ENCODE assay signal across 2 cellular contexts in genomic region chr1:53550201-53550741, GRCh38.
TF ChIP-seq lines count a peak whose summit lies in the region.

No MANE protein-coding gene starts in this region.

TF ChIP-seq in SK-N-SH, 30 proteins besides CTCF, POLR2A, EP300 and RAD21 (continued from another document):
- no peak for TF ChIP-seq REST (IDR thresholded peaks at IDR 0.05; ENCODE audit: low read depth, low read length)
- TF ChIP-seq IRF3 (IDR thresholded peaks at IDR 0.05; ENCODE audit: low read depth, low read length) = no peak
- TF ChIP-seq SIN3A (IDR thresholded peaks at IDR 0.05; ENCODE audit: borderline replicate concordance, low read depth, low read length) = no peak
- TF ChIP-seq PBX3 (IDR thresholded peaks at IDR 0.05) = no peak
- no peak for TF ChIP-seq MXI1 (IDR thresholded peaks at IDR 0.05; ENCODE audit: low read depth, low read length)
- TF ChIP-seq FOSL2 (IDR thresholded peaks at IDR 0.05; ENCODE audit: borderline replicate concordance, low read depth) = no peak
- TF ChIP-seq FOXM1 (IDR thresholded peaks at IDR 0.05; ENCODE audit: low read depth) = no peak
- TF ChIP-seq GABPA (IDR thresholded peaks at IDR 0.05; ENCODE audit: low read depth) = no peak
- no peak for TF ChIP-seq GATA2 (CRISPR knock-in tag; IDR thresholded peaks at IDR 0.05)
- TF ChIP-seq JUND (IDR thresholded peaks at IDR 0.05) = no peak

TF ChIP-seq in SK-N-SH treated with all-trans-retinoic acid at 6 μM for 48 hours, 23 proteins besides CTCF, POLR2A, EP300 and RAD21 (continued from another document):
- TF ChIP-seq CSRNP3 (CRISPR knock-in tag; IDR thresholded peaks at IDR 0.05) = no peak
- TF ChIP-seq ESRRG (CRISPR knock-in tag; IDR thresholded peaks at IDR 0.05) = no peak
- no peak for TF ChIP-seq CREB5 (CRISPR knock-in tag; IDR thresholded peaks at IDR 0.05; ENCODE audit: low read depth)
- no peak for TF ChIP-seq POU6F1 (CRISPR knock-in tag; IDR thresholded peaks at IDR 0.05; ENCODE audit: borderline replicate concordance, low read depth)
